In genomic region chr5:134374234-134374633, GRCh38 we compare ENCODE assay signal across 1 cellular context.
TF ChIP-seq lines count a peak whose summit lies in the region.

No MANE protein-coding gene starts in this region.

TF ChIP-seq in GM23338, 12 proteins besides CTCF, POLR2A, EP300 and RAD21 (continued from another document):
- no peak for TF ChIP-seq NANOG (IDR thresholded peaks at IDR 0.05; ENCODE audit: borderline replicate concordance)
- no peak for TF ChIP-seq EZH2phosphoT487 (IDR thresholded peaks at IDR 0.05; ENCODE audit: unreplicated experiment)
- no peak for TF ChIP-seq ETS1 (IDR thresholded peaks at IDR 0.05)
- no peak for TF ChIP-seq JUNB (IDR thresholded peaks at IDR 0.05; ENCODE audit: unreplicated experiment)
- no peak for TF ChIP-seq ZNF114 (CRISPR knock-in tag; IDR thresholded peaks at IDR 0.05)
- TF ChIP-seq CREB1 (CRISPR knock-in tag; IDR thresholded peaks at IDR 0.05; ENCODE audit: low read depth), result no peak
- TF ChIP-seq ZNF462 (CRISPR knock-in tag; IDR thresholded peaks at IDR 0.05), result no peak
- TF ChIP-seq ZNF331 (CRISPR knock-in tag; IDR thresholded peaks at IDR 0.05; ENCODE audit: low read depth), result no peak
TF ChIP-seq in GM23338: peak in this region for 0.
